In the genomic region with DNA sequence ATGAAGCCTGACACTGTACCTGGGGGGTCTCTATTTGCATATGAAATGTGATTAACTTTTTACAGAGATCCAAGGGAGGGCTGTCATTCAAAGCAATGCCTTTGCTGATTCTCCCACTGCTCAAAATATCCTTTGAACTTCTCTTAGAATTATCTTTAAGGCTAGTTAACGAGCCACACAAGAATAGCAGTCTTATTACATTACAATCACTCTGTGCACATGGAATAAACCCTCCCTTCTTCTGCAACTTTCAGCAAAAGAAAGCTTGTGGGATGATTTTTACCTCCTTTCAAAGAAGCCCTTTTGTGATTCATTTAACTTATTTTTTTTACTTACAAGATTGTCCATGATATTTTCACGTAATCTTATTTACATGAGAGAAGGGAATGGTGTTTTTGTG, we compare ENCODE assay signal across 22 cellular contexts.
DNase-seq lines count a peak whose midpoint lies in the region; ATAC-seq and TF ChIP-seq lines count a peak whose summit lies in the region.
"Had no signal": no experiment of that assay in that cellular context is flagged by ENCODE, and none has a peak within 500 bp of the region (broad histone marks: within the 10 kb centered on the region; RNA-seq: fewer than 3 reads in every experiment).

No MANE protein-coding gene starts in this region.

- H2AFZ ChIP-seq in GM23338 (no peak overlapping the region), neural progenitor cell (replicated peaks) (no peak overlapping the region)

- H3K27ac Mint-ChIP-seq in GM23338: no peak overlapping the region
- H3K27ac Mint-ChIP-seq in neural progenitor cell: no peak overlapping the region
- H3K27ac Mint-ChIP-seq in activated CD8-positive, alpha-beta memory T cell treated with anti-CD3 and anti-CD28 coated beads, Interleukin-2, amount 10 ng/mL, durations not matched to agents 7 days and 5 days: no peak overlapping the region
- H3K27ac Mint-ChIP-seq: CD14-positive monocyte; CD4-positive, alpha-beta memory T cell; CD4-positive, CD25-positive, alpha-beta regulatory T cell; CD8-positive, alpha-beta memory T cell had no signal

- no peaks in the 10 kb centered on the region for H3K79me2 ChIP-seq in GM23338 (replicated peaks; ENCODE audit: insufficient read depth)
- H3K79me2 ChIP-seq in neural progenitor cell (ENCODE audit: low read depth): no peaks in the 10 kb centered on the region

- H3K9ac ChIP-seq in neural progenitor cell: no peak overlapping the region
- H3K9ac ChIP-seq: BLaER1 had no signal

- H3K9me2 ChIP-seq in GM23338 (ENCODE audit: insufficient read depth): peaks cover 9% of the 10 kb centered on the region

- no peaks in the 10 kb centered on the region for H3K36me3 Mint-ChIP-seq in GM23338 (ENCODE audit: low read depth)
- no peaks in the 10 kb centered on the region for H3K36me3 Mint-ChIP-seq in neural progenitor cell
- H3K36me3 Mint-ChIP-seq in activated CD8-positive, alpha-beta memory T cell treated with anti-CD3 and anti-CD28 coated beads, Interleukin-2, amount 10 ng/mL, durations not matched to agents 7 days and 5 days: no peaks in the 10 kb centered on the region
- H3K36me3 Mint-ChIP-seq: CD14-positive monocyte; CD4-positive, alpha-beta memory T cell; CD4-positive, CD25-positive, alpha-beta regulatory T cell; CD8-positive, alpha-beta memory T cell had no signal

- H3K36me3 ChIP-seq in GM23338 (ENCODE audit: insufficient read depth) (no peaks in the 10 kb centered on the region), HAP-1 (replicated peaks) (no peaks in the 10 kb centered on the region), neural progenitor cell (no peaks in the 10 kb centered on the region), ascending aorta (no peaks in the 10 kb centered on the region)
- H3K36me3 ChIP-seq: BE2C, BLaER1 had no signal

- no peaks in the 10 kb centered on the region; the same call in 1 of the 2 replicates for H3K9me3 ChIP-seq in HAP-1
- H3K9me3 ChIP-seq in neural progenitor cell (ENCODE audit: low read depth): no peaks in the 10 kb centered on the region
- peaks cover 0 to 6% of the 10 kb centered on the region in 2 donors for H3K9me3 ChIP-seq in ascending aorta
- H3K9me3 ChIP-seq: BE2C had no signal

- in situ Hi-C loops in HAP-1 (cut with MboI; ENCODE audit: low sequenced_read_pairs): no loop called here

- H3K4me1 Mint-ChIP-seq in GM23338: peaks cover 15% of the 10 kb centered on the region
- peaks cover 21% of the 10 kb centered on the region for H3K4me1 Mint-ChIP-seq in neural progenitor cell
- H3K4me1 Mint-ChIP-seq in activated CD8-positive, alpha-beta memory T cell treated with anti-CD3 and anti-CD28 coated beads, Interleukin-2, amount 10 ng/mL, durations not matched to agents 7 days and 5 days: no peaks in the 10 kb centered on the region
- H3K4me1 Mint-ChIP-seq: CD14-positive monocyte; CD4-positive, alpha-beta memory T cell; CD4-positive, CD25-positive, alpha-beta regulatory T cell; CD8-positive, alpha-beta memory T cell had no signal

- CTCF ChIA-PET in activated CD8-positive, alpha-beta memory T cell treated with anti-CD3 and anti-CD28 coated beads, Interleukin-2, amount 10 ng/mL, durations not matched to agents 7 days and 5 days (lab: Charles Lee): interaction anchor here (1.1 kb wide), 1 partner anchor 16 kb away, joined by 3 read pairs; no protein-coding TSS in a partner anchor

- H3K9me3 Mint-ChIP-seq in GM23338: no peaks in the 10 kb centered on the region; the same call in 1 of the 3 replicates
- H3K9me3 Mint-ChIP-seq in neural progenitor cell: peaks cover 2% of the 10 kb centered on the region
- H3K9me3 Mint-ChIP-seq in activated CD8-positive, alpha-beta memory T cell treated with anti-CD3 and anti-CD28 coated beads, Interleukin-2, amount 10 ng/mL, durations not matched to agents 7 days and 5 days (ENCODE audit: low read depth): no peaks in the 10 kb centered on the region

- no peaks in the 10 kb centered on the region for H4K20me1 ChIP-seq in GM23338 (replicated peaks; ENCODE audit: insufficient read depth)
- H4K20me1 ChIP-seq in neural progenitor cell (ENCODE audit: low read depth): no peaks in the 10 kb centered on the region
- H4K20me1 ChIP-seq: BLaER1 had no signal

- H3K4me1 ChIP-seq in GM23338 (ENCODE audit: insufficient read depth) (peaks cover 11% of the 10 kb centered on the region), HAP-1 (peaks cover 6% of the 10 kb centered on the region), neural progenitor cell (peaks cover 23% of the 10 kb centered on the region), ascending aorta (no peaks in the 10 kb centered on the region)
- H3K4me1 ChIP-seq: BE2C, BLaER1 had no signal

- H3K4me3 ChIP-seq in GM23338: no peak overlapping the region
- no peak overlapping the region for H3K4me3 ChIP-seq in HAP-1
- no peak overlapping the region for H3K4me3 ChIP-seq in neural progenitor cell
- no peak overlapping the region for H3K4me3 ChIP-seq in ascending aorta
- H3K4me3 ChIP-seq: BLaER1 had no signal

- H3K27ac ChIP-seq in GM23338 (ENCODE audit: low read depth): no peak overlapping the region
- H3K27ac ChIP-seq in neural progenitor cell: no peak overlapping the region
- H3K27ac ChIP-seq in ascending aorta: no peak overlapping the region
- H3K27ac ChIP-seq: BLaER1 had no signal

- intact Hi-C loops in ascending aorta (cut with DNase I): no loop called here

- H3K4me3 Mint-ChIP-seq in GM23338 (no peak overlapping the region), neural progenitor cell (no peak overlapping the region)
- no peak overlapping the region for H3K4me3 Mint-ChIP-seq in activated CD8-positive, alpha-beta memory T cell treated with anti-CD3 and anti-CD28 coated beads, Interleukin-2, amount 10 ng/mL, durations not matched to agents 7 days and 5 days
- H3K4me3 Mint-ChIP-seq: CD14-positive monocyte; CD4-positive, alpha-beta memory T cell; CD4-positive, CD25-positive, alpha-beta regulatory T cell; CD8-positive, alpha-beta memory T cell had no signal

- ATAC-seq in GM23338: no peak
- ATAC-seq in activated CD8-positive, alpha-beta memory T cell treated with anti-CD3 and anti-CD28 coated beads, Interleukin-2, amount 10 ng/mL, durations not matched to agents 7 days and 5 days: no peak

- no peaks in the 10 kb centered on the region for H3K27me3 Mint-ChIP-seq in GM23338 (ENCODE audit: insufficient read depth, low read depth, poor library complexity)
- H3K27me3 Mint-ChIP-seq in neural progenitor cell (ENCODE audit: insufficient read depth, low read depth): peaks cover 5% of the 10 kb centered on the region
- H3K27me3 Mint-ChIP-seq in activated CD8-positive, alpha-beta memory T cell treated with anti-CD3 and anti-CD28 coated beads, Interleukin-2, amount 10 ng/mL, durations not matched to agents 7 days and 5 days: peaks cover 4% of the 10 kb centered on the region

- peaks cover 66% of the 10 kb centered on the region for H3K27me3 ChIP-seq in GM23338 (ENCODE audit: insufficient read depth)
- peaks cover 8% of the 10 kb centered on the region for H3K27me3 ChIP-seq in HAP-1 (ENCODE audit: low read depth)
- H3K27me3 ChIP-seq in neural progenitor cell: peaks cover 58% of the 10 kb centered on the region
- no peaks in the 10 kb centered on the region for H3K27me3 ChIP-seq in ascending aorta
- H3K27me3 ChIP-seq: BE2C, BLaER1 had no signal

- H3F3A ChIP-seq in GM23338 (replicated peaks; ENCODE audit: low read depth): no peaks in the 10 kb centered on the region
- H3F3A ChIP-seq in neural progenitor cell (ENCODE audit: low read depth): no peaks in the 10 kb centered on the region

- TF ChIP-seq CTCF in GM23338 (conservative IDR thresholded peaks at IDR 0.05; ENCODE audit: low read depth in 2 of 2): no peak
- TF ChIP-seq CTCF in neural progenitor cell (IDR thresholded peaks at IDR 0.05): no peak
- TF ChIP-seq CTCF in ascending aorta (IDR thresholded peaks at IDR 0.05): no peak

- H3K4me2 ChIP-seq in GM23338 (peak overlapping the region; percentile 57; the same call in 1 of the 2 replicates), neural progenitor cell (no peak overlapping the region)
- H3K4me2 ChIP-seq: BLaER1 had no signal

- DNase-seq in GM23338 (ENCODE audit: low spot score): no peak
- DNase-seq in HAP-1 (ENCODE audit: low spot score in 2 of 2): peak; percentile 42 to 94
- peak; percentile 11 for DNase-seq in neural progenitor cell (ENCODE audit: low spot score)
- DNase-seq in activated CD8-positive, alpha-beta memory T cell treated with anti-CD3 and anti-CD28 coated beads, Interleukin-2, amount 10 ng/mL, durations not matched to agents 7 days and 5 days: no peak
- DNase-seq in GDM1 (lab: John Stamatoyannopoulos, UW): no peak
- no peak for DNase-seq in ascending aorta (ENCODE audit: low spot score in 2 of 2)
- DNase-seq: 8988T; ACHN; BE2C; C1 segment of cervical spinal cord; CD4-positive, alpha-beta memory T cell; CD4-positive, CD25-positive, alpha-beta regulatory T cell; CD8-positive, alpha-beta memory T cell; COR-L47; DMS153; DMS53; DMS79; DND-41; EL; GF-D8 had no signal

TF ChIP-seq in GM23338, 12 proteins besides CTCF, POLR2A, EP300 and RAD21 (continues in another document):
- TF ChIP-seq CREB1 (CRISPR knock-in tag; IDR thresholded peaks at IDR 0.05; ENCODE audit: low read depth) (no peak), EZH2phosphoT487 (IDR thresholded peaks at IDR 0.05; ENCODE audit: unreplicated experiment) (no peak), JUNB (IDR thresholded peaks at IDR 0.05; ENCODE audit: unreplicated experiment) (no peak), NANOG (IDR thresholded peaks at IDR 0.05; ENCODE audit: borderline replicate concordance) (no peak)
- TF ChIP-seq, protein P1, sequence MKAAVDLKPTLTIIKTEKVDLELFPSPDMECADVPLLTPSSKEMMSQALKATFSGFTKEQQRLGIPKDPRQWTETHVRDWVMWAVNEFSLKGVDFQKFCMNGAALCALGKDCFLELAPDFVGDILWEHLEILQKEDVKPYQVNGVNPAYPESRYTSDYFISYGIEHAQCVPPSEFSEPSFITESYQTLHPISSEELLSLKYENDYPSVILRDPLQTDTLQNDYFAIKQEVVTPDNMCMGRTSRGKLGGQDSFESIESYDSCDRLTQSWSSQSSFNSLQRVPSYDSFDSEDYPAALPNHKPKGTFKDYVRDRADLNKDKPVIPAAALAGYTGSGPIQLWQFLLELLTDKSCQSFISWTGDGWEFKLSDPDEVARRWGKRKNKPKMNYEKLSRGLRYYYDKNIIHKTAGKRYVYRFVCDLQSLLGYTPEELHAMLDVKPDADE (IDR thresholded peaks at IDR 0.05): no peak

Comparison
In these comparisons a context has a peak if more than half of its experiments do, and no peak if none do; other contexts are left out.
1. DNase-seq: peak in HAP-1 (2 of 2) and neural progenitor cell (single experiment); none in GM23338 (single experiment), activated CD8-positive, alpha-beta memory T cell treated with anti-CD3 and anti-CD28 coated beads, Interleukin-2, amount 10 ng/mL, durations not matched to agents 7 days and 5 days (single experiment), GDM1 (single experiment) and ascending aorta (0 of 2).